8 cellular contexts compared by ENCODE assay signal in the genomic region with DNA sequence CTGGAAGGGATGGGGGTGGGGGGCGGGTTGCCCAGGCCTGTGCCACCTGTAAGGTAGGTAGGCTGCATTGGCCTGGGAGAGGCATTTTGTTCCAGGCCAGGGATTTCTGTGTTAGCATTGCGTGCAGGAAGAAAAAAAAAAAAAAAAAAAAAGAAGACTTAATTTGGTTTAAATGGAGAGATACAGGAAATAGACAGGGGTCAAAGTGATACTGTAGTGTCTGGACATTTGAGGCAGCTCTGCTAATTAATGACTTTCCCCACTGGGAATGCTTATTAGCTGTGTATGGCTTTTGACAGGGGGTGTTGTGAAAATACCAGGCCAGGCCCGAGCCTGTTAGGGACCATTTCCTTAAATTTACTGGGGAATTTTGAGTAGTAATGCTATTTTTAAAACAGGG. TPM values are rescaled to one million over a fixed set of nuclear protein-coding genes. Genes with fewer than 3 reads are reported as not detected.
DNase-seq lines count a peak whose midpoint lies in the region; ATAC-seq and TF ChIP-seq lines count a peak whose summit lies in the region.

No MANE protein-coding gene starts in this region.

- peaks cover 8% of the 10 kb centered on the region for H3K36me3 Mint-ChIP-seq in Calu3 (ENCODE audit: insufficient read depth, unreplicated experiment)
- no peaks in the 10 kb centered on the region for H3K36me3 Mint-ChIP-seq in endothelial cell (ENCODE audit: low read depth, unreplicated experiment)

- H3K27ac Mint-ChIP-seq in Calu3 (ENCODE audit: unreplicated experiment) (no peak overlapping the region), endothelial cell (ENCODE audit: unreplicated experiment) (peak overlapping the region; percentile 71)

- peaks cover 4% of the 10 kb centered on the region for H3K4me1 ChIP-seq in ovary (ENCODE audit: insufficient read depth)

- intact Hi-C loops in Calu3 (cut with micrococcal nuclease; ENCODE audit: unreplicated experiment): no loop called here
- intact Hi-C loops in ovary (cut with DNase I): no loop called here

- H3K9me3 Mint-ChIP-seq in Calu3 (ENCODE audit: low read depth, unreplicated experiment) (no peaks in the 10 kb centered on the region), endothelial cell (ENCODE audit: unreplicated experiment) (no peaks in the 10 kb centered on the region)

- no TSS peak for BruUV-seq in Calu3 (replicated peaks; lab: Mats Ljungman, UMichigan)

- no peak for TF ChIP-seq POLR2A in ovary (IDR thresholded peaks at IDR 0.05)

- ATAC-seq in GM18873 (IDR thresholded peaks at IDR 0.05; ENCODE audit: low FRiP score, unreplicated experiment): no peak

- no peaks in the 10 kb centered on the region for H3K27me3 Mint-ChIP-seq in Calu3 (ENCODE audit: unreplicated experiment)
- peaks cover 3% of the 10 kb centered on the region for H3K27me3 Mint-ChIP-seq in endothelial cell (ENCODE audit: unreplicated experiment)

- H3K4me3 ChIP-seq in ovary: peak overlapping the region; percentile 98

- peak overlapping the region; percentile 54 for H3K4me3 Mint-ChIP-seq in Calu3 (ENCODE audit: low read depth, unreplicated experiment)
- peak overlapping the region; percentile 92 for H3K4me3 Mint-ChIP-seq in endothelial cell (ENCODE audit: unreplicated experiment)

- H3K9me3 ChIP-seq in ovary: no peaks in the 10 kb centered on the region

- peaks cover 8% of the 10 kb centered on the region for H3K4me1 Mint-ChIP-seq in Calu3 (ENCODE audit: low read depth, unreplicated experiment)
- peaks cover 8% of the 10 kb centered on the region for H3K4me1 Mint-ChIP-seq in endothelial cell (ENCODE audit: unreplicated experiment)

- WGBS in ovary, 3 donors: 4 to 5% (median 4%) methylated on average over 3 of the region's 3 CpGs

- CTCF ChIA-PET in Calu3 (lab: Charles Lee): interaction anchor here (0.7 kb wide), 1 partner anchor 9 kb away, joined by 5 read pairs; no protein-coding TSS in a partner anchor

- H3K36me3 ChIP-seq in ovary: no peaks in the 10 kb centered on the region

- no peak for TF ChIP-seq CTCF in Calu3 (IDR thresholded peaks at IDR 0.05; ENCODE audit: unreplicated experiment)
- no peak for TF ChIP-seq CTCF in endothelial cell (IDR thresholded peaks at IDR 0.05; ENCODE audit: unreplicated experiment)
- no peak for TF ChIP-seq CTCF in ovary (IDR thresholded peaks at IDR 0.05)

- no peaks in the 10 kb centered on the region for H3K27me3 ChIP-seq in ovary

- no peak for TF ChIP-seq EP300 in ovary (IDR thresholded peaks at IDR 0.05)

- H3K27ac ChIP-seq in ovary: peak overlapping the region in 1 of 2 donors; percentile 40

- DNase-seq in Calu3 (no peak), NCI-H69 (lab: John Stamatoyannopoulos, UW) (peak; percentile 37), endothelial cell (ENCODE audit: low spot score) (no peak), ovary (no peak), NCI-H1694 (lab: John Stamatoyannopoulos, UW) (no peak), GF-D8 (lab: John Stamatoyannopoulos, UW) (no peak)
- no peak for DNase-seq in stimulated activated CD4-positive, alpha-beta T cell treated with anti-CD3 and anti-CD28 coated beads, Interleukin-2, amount 100 ng/mL, for 24 hours

RNA-seq across cellular contexts. Expression of gene MAP2K4, which starts 0.9 kb away (rescaled TPM):
- total RNA-seq in Calu3 (2022) (16.1 TPM in 2 replicates), endothelial cell (ENCODE audit: unreplicated experiment) (36.5 TPM), ovary (10 to 100 TPM; 29.4 to 66.8 (median 43.5) TPM)
- polyA plus RNA-seq in ovary: 10 to 100 TPM; 12.1 to 20.3 TPM

RNA-seq across cellular contexts. Expression of gene ZNF18, which starts 24.3 kb away (rescaled TPM):
- total RNA-seq in Calu3 (2022) (4.1 and 4.2 TPM in 2 replicates), endothelial cell (ENCODE audit: unreplicated experiment) (5.3 TPM), ovary (10 to 100 TPM in 1 of 7 donors, 1 to 10 TPM in 6; 2.9 to 12.2 (median 6.4) TPM)
- polyA plus RNA-seq in ovary: 1 to 10 TPM; 5.0 to 7.8 TPM
